In genomic region chrX:125378205-125378604, GRCh38 we compare ENCODE assay signal across 23 cellular contexts. TPM values are rescaled to one million over a fixed set of nuclear protein-coding genes. Genes with fewer than 3 reads are reported as not detected.
DNase-seq lines count a peak whose midpoint lies in the region; ATAC-seq and TF ChIP-seq lines count a peak whose summit lies in the region.
"Had no signal": no experiment of that assay in that cellular context is flagged by ENCODE, and none has a peak within 500 bp of the region (broad histone marks: within the 10 kb centered on the region; RNA-seq: fewer than 3 reads in every experiment).

No MANE protein-coding gene starts in this region.

- TF ChIP-seq CTCF in MCF 10A (IDR thresholded peaks at IDR 0.05; ENCODE audit: unreplicated experiment) (no peak), breast epithelium (IDR thresholded peaks at IDR 0.05) (no peak), epithelial cell of proximal tubule (conservative IDR thresholded peaks at IDR 0.05; ENCODE audit: low read depth, low read length) (peak; percentile 34), type B pancreatic cell (conservative IDR thresholded peaks at IDR 0.05) (peak; percentile 49)

- H3K27me3 Mint-ChIP-seq in MCF 10A (ENCODE audit: insufficient read depth, unreplicated experiment): no peaks in the 10 kb centered on the region
- H3K27me3 Mint-ChIP-seq in type B pancreatic cell: no peaks in the 10 kb centered on the region
- H3K27me3 Mint-ChIP-seq in activated CD8-positive, alpha-beta memory T cell treated with anti-CD3 and anti-CD28 coated beads, Interleukin-2, amount 10 ng/mL, durations not matched to agents 7 days and 5 days: no peaks in the 10 kb centered on the region

- H3K4me1 Mint-ChIP-seq in MCF 10A (ENCODE audit: insufficient read depth, unreplicated experiment) (no peaks in the 10 kb centered on the region), type B pancreatic cell (ENCODE audit: unreplicated experiment) (no peaks in the 10 kb centered on the region)
- H3K4me1 Mint-ChIP-seq in activated CD8-positive, alpha-beta memory T cell treated with anti-CD3 and anti-CD28 coated beads, Interleukin-2, amount 10 ng/mL, durations not matched to agents 7 days and 5 days: no peaks in the 10 kb centered on the region
- H3K4me1 Mint-ChIP-seq: T-cell had no signal

- H3K4me3 Mint-ChIP-seq in MCF 10A (ENCODE audit: unreplicated experiment) (no peak overlapping the region), type B pancreatic cell (no peak overlapping the region)
- no peak overlapping the region for H3K4me3 Mint-ChIP-seq in activated CD8-positive, alpha-beta memory T cell treated with anti-CD3 and anti-CD28 coated beads, Interleukin-2, amount 10 ng/mL, durations not matched to agents 7 days and 5 days
- H3K4me3 Mint-ChIP-seq: T-cell had no signal

- DNase-seq in MCF 10A (ENCODE audit: unreplicated experiment) (peak; percentile 11), breast epithelium (ENCODE audit: low spot score in 2 of 2) (no peak), NCI-H748 (lab: John Stamatoyannopoulos, UW; ENCODE audit: unreplicated experiment) (peak; percentile 76), epithelial cell of proximal tubule (ENCODE audit: low read depth) (peak; percentile 13), type B pancreatic cell (ENCODE audit: extremely low spot score, unreplicated experiment) (no peak), posterior vena cava (ENCODE audit: low spot score) (no peak)
- no peak for DNase-seq in activated CD8-positive, alpha-beta memory T cell treated with anti-CD3 and anti-CD28 coated beads, Interleukin-2, amount 10 ng/mL, durations not matched to agents 7 days and 5 days
- DNase-seq: activated effector memory CD4-positive, alpha-beta T cell treated with anti-CD3 and anti-CD28 coated beads, Interleukin-2, amount 50 U/mL, for 16 hours; brain microvascular endothelial cell; cortex of kidney; EL; heart right ventricle; left ventricle myocardium superior; NCI-H2107; NCI-H510A treated with DMSO at 0.1 percent for 48 hours; occipital lobe; right lobe of liver; stimulated activated CD4-positive, alpha-beta T cell treated with anti-CD3 and anti-CD28 coated beads, Interleukin-15, amount 100 ng/mL, for 24 hours; T-cell had no signal

- no peaks in the 10 kb centered on the region for H3K9me3 Mint-ChIP-seq in MCF 10A (ENCODE audit: unreplicated experiment)
- no peaks in the 10 kb centered on the region for H3K9me3 Mint-ChIP-seq in type B pancreatic cell
- no peaks in the 10 kb centered on the region for H3K9me3 Mint-ChIP-seq in activated CD8-positive, alpha-beta memory T cell treated with anti-CD3 and anti-CD28 coated beads, Interleukin-2, amount 10 ng/mL, durations not matched to agents 7 days and 5 days (ENCODE audit: low read depth)
- H3K9me3 Mint-ChIP-seq: T-cell had no signal

- CTCF ChIA-PET in MCF 10A (lab: Yijun Ruan, JAX): interaction anchor here (0.7 kb wide), 1 partner anchor 235 kb away, joined by 3 read pairs; no protein-coding TSS in a partner anchor
- CTCF ChIA-PET in activated CD8-positive, alpha-beta memory T cell treated with anti-CD3 and anti-CD28 coated beads, Interleukin-2, amount 10 ng/mL, durations not matched to agents 7 days and 5 days (lab: Charles Lee): no interaction called here

- intact Hi-C loops in MCF 10A (cut with micrococcal nuclease) (no loop called here), breast epithelium (cut with DNase I; ENCODE audit: low total_unique reads) (no loop called here), posterior vena cava (cut with DNase I) (no loop called here)

- POLR2A ChIA-PET in MCF 10A (lab: Yijun Ruan, JAX): no interaction called here

- H3K4me1 ChIP-seq in breast epithelium: no peaks in the 10 kb centered on the region
- H3K4me1 ChIP-seq: BLaER1, heart right ventricle, right lobe of liver, suprapubic skin, vagina had no signal

- no peak for ATAC-seq in GM18858 (IDR thresholded peaks at IDR 0.05; ENCODE audit: unreplicated experiment)
- ATAC-seq in activated CD8-positive, alpha-beta memory T cell treated with anti-CD3 and anti-CD28 coated beads, Interleukin-2, amount 10 ng/mL, durations not matched to agents 7 days and 5 days: no peak
- ATAC-seq: heart right ventricle, left ventricle myocardium superior, right lobe of liver, T-cell had no signal

- H3K27ac Mint-ChIP-seq in MCF 10A (ENCODE audit: low read depth, unreplicated experiment): no peak overlapping the region
- no peak overlapping the region for H3K27ac Mint-ChIP-seq in type B pancreatic cell
- H3K27ac Mint-ChIP-seq in activated CD8-positive, alpha-beta memory T cell treated with anti-CD3 and anti-CD28 coated beads, Interleukin-2, amount 10 ng/mL, durations not matched to agents 7 days and 5 days: no peak overlapping the region
- H3K27ac Mint-ChIP-seq: T-cell had no signal

- H3K4me3 ChIP-seq in breast epithelium (no peak overlapping the region), epithelial cell of proximal tubule (ENCODE audit: low read depth, low read length) (no peak overlapping the region)
- H3K4me3 ChIP-seq: BLaER1, heart right ventricle, right lobe of liver, suprapubic skin, vagina had no signal

- BruUV-seq in MCF 10A (replicated peaks; lab: Mats Ljungman, UMichigan): no TSS peak

- H3K27ac ChIP-seq in breast epithelium: no peak overlapping the region
- H3K27ac ChIP-seq: BLaER1, brain microvascular endothelial cell, heart right ventricle, right lobe of liver, suprapubic skin, vagina had no signal

- no peaks in the 10 kb centered on the region for H3K36me3 ChIP-seq in breast epithelium
- H3K36me3 ChIP-seq: BLaER1, brain microvascular endothelial cell, heart right ventricle, right lobe of liver, suprapubic skin, vagina had no signal

- no peaks in the 10 kb centered on the region for H3K9me3 ChIP-seq in breast epithelium
- H3K9me3 ChIP-seq: BLaER1, right lobe of liver, suprapubic skin, vagina had no signal

- H3K27me3 ChIP-seq in breast epithelium: peaks cover 0 to 4% of the 10 kb centered on the region in 2 donors
- H3K27me3 ChIP-seq: brain microvascular endothelial cell, right lobe of liver, suprapubic skin, vagina had no signal

- H3K36me3 Mint-ChIP-seq in MCF 10A (ENCODE audit: insufficient read depth, unreplicated experiment) (no peaks in the 10 kb centered on the region), type B pancreatic cell (no peaks in the 10 kb centered on the region)
- no peaks in the 10 kb centered on the region for H3K36me3 Mint-ChIP-seq in activated CD8-positive, alpha-beta memory T cell treated with anti-CD3 and anti-CD28 coated beads, Interleukin-2, amount 10 ng/mL, durations not matched to agents 7 days and 5 days
- H3K36me3 Mint-ChIP-seq: T-cell had no signal

- TF ChIP-seq POLR2A in breast epithelium (IDR thresholded peaks at IDR 0.05): no peak

RNA-seq across cellular contexts. Expression of gene TEX13C, which starts 58.5 kb away (rescaled TPM):
- total RNA-seq in MCF 10A (2022): not detected in 2 replicates
- total RNA-seq in breast epithelium: not detected
- total RNA-seq in epithelial cell of proximal tubule: not detected in 2 replicates
- total RNA-seq in type B pancreatic cell (ENCODE audit: low replicate concordance): not detected in 2 replicates
- total RNA-seq in posterior vena cava: not detected
- total RNA-seq in activated CD8-positive, alpha-beta memory T cell treated with anti-CD3 and anti-CD28 coated beads, Interleukin-2, amount 10 ng/mL, durations not matched to agents 7 days and 5 days: not detected
- total RNA-seq: heart right ventricle, left ventricle myocardium superior, right lobe of liver, suprapubic skin, T-cell, vagina had no signal

Comparison
In these comparisons a context has a peak if more than half of its experiments do, and no peak if none do; other contexts are left out.
1. DNase-seq: peak in MCF 10A (single experiment), NCI-H748 (single experiment) and epithelial cell of proximal tubule (single experiment); none in breast epithelium (0 of 2), type B pancreatic cell (single experiment), posterior vena cava (single experiment) and activated CD8-positive, alpha-beta memory T cell treated with anti-CD3 and anti-CD28 coated beads, Interleukin-2, amount 10 ng/mL, durations not matched to agents 7 days and 5 days (single experiment).
2. CTCF ChIP-seq: peak in epithelial cell of proximal tubule (single experiment) and type B pancreatic cell (single experiment); none in MCF 10A (single experiment) and breast epithelium (0 of 3).